Comparison of ENCODE assay signal across 20 cellular contexts in the genomic region with DNA sequence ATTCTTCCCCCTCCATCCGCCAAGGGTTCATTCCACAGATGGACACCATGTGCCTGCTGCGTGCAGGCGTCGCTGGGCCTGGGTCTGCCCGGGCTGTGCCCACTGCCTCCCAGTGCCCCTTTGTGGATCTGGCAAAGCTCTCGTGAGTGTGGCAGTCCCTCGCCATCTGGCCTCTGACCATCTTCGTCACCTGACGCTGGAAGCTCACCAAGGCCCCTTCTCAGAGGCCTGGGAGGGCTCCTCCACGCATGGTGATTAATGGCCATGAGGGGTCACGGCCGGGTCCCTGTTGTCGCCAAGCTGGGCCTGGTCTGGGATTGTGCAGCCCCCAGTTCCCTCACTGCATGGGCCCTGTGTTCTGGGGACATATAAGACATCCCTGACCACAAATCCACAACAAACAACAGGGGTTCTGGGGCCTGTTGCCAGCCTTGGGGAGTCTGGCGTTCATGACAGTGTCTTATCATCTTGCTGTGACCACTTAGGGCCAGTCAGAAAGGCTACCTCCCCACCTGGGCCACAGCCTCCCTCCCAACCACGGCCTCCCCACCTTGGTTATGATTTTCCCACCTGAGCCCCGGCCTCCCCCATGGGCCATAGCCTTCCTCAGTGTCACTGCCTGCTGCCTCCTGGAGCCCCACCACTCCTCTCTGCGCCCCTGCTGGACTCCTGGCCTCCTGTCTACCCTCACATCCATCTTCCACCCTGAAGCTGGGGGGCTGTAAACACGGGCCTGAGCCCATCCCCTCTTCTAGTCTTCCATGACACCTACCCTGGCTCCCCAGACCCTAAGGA.
"Had no signal": no experiment of that assay in that cellular context is flagged by ENCODE, and none has a peak within 500 bp of the region (broad histone marks: within the 10 kb centered on the region; RNA-seq: fewer than 3 reads in every experiment).

No MANE protein-coding gene starts in this region.

- H3K27me3 ChIP-seq: brain microvascular endothelial cell had no signal

- FAIRE-seq: endothelial cell of umbilical vein, kidney, urothelium cell line had no signal

- H3K36me3 Mint-ChIP-seq: activated naive CD8-positive, alpha-beta T cell treated with anti-CD3 and anti-CD28 coated beads, Interleukin-2, amount 10 ng/mL, durations not matched to agents 7 days and 5 days had no signal

- H3K27ac Mint-ChIP-seq: activated CD4-positive, alpha-beta T cell treated with anti-CD3 and anti-CD28 coated beads, Interleukin-2, amount 10 ng/mL, durations not matched to agents 24 days and 14 days; activated CD8-positive, alpha-beta T cell treated with anti-CD3 and anti-CD28 coated beads, Interleukin-2, amount 10 ng/mL, durations not matched to agents 7 days and 5 days; activated naive CD8-positive, alpha-beta T cell treated with anti-CD3 and anti-CD28 coated beads, Interleukin-2, amount 10 ng/mL, durations not matched to agents 7 days and 5 days; activated T-helper 1 cell treated with anti-CD3 and anti-CD28 coated beads, Interleukin-12 subunit alpha, Interleukin-12 subunit beta, Interleukin-2, Interleukin-4 antibody, amounts not matched to agents 30 ng/mL and 10 ng/mL and 1 ng/mL, durations not matched to agents 14 hours and 24 hours and 36 hours; stimulated activated naive CD8-positive, alpha-beta T cell treated with anti-CD3 and anti-CD28 coated beads, Interleukin-15, Interleukin-2, amounts not matched to agents 100 ng/mL and 50 ng/mL, for 24 hours had no signal

- ATAC-seq: activated CD8-positive, alpha-beta T cell treated with anti-CD3 and anti-CD28 coated beads, Interleukin-2, amount 10 ng/mL, durations not matched to agents 7 days and 5 days; right cardiac atrium had no signal

- H3K27me3 Mint-ChIP-seq: activated CD4-positive, alpha-beta T cell treated with anti-CD3 and anti-CD28 coated beads, Interleukin-2, amount 10 ng/mL, durations not matched to agents 24 days and 14 days; stimulated activated naive CD8-positive, alpha-beta T cell treated with anti-CD3 and anti-CD28 coated beads, Interleukin-15, Interleukin-2, amounts not matched to agents 100 ng/mL and 50 ng/mL, for 24 hours had no signal

- H3K9me3 ChIP-seq: esophagus squamous epithelium, thoracic aorta had no signal

- H3K36me3 ChIP-seq: brain microvascular endothelial cell, esophagus squamous epithelium, thoracic aorta had no signal

- H3K27ac ChIP-seq: brain microvascular endothelial cell, thoracic aorta had no signal

- H3K4me2 ChIP-seq: smooth muscle cell had no signal

- H3K4me1 Mint-ChIP-seq: activated CD4-positive, alpha-beta T cell treated with anti-CD3 and anti-CD28 coated beads, Interleukin-2, amount 10 ng/mL, durations not matched to agents 24 days and 14 days had no signal

- H3K9me3 Mint-ChIP-seq: activated CD4-positive, alpha-beta T cell treated with anti-CD3 and anti-CD28 coated beads, Interleukin-2, amount 10 ng/mL, durations not matched to agents 24 days and 14 days; activated naive CD8-positive, alpha-beta T cell treated with anti-CD3 and anti-CD28 coated beads, Interleukin-2, amount 10 ng/mL, durations not matched to agents 7 days and 5 days; activated T-helper 1 cell treated with anti-CD3 and anti-CD28 coated beads, Interleukin-12 subunit alpha, Interleukin-12 subunit beta, Interleukin-2, Interleukin-4 antibody, amounts not matched to agents 30 ng/mL and 10 ng/mL and 1 ng/mL, durations not matched to agents 14 hours and 24 hours and 36 hours; stimulated activated naive CD8-positive, alpha-beta T cell treated with anti-CD3 and anti-CD28 coated beads, Interleukin-15, Interleukin-2, amounts not matched to agents 100 ng/mL and 50 ng/mL, for 24 hours had no signal

- H3K4me3 Mint-ChIP-seq: activated CD4-positive, alpha-beta T cell treated with anti-CD3 and anti-CD28 coated beads, Interleukin-2, amount 10 ng/mL, durations not matched to agents 24 days and 14 days; activated CD8-positive, alpha-beta T cell treated with anti-CD3 and anti-CD28 coated beads, Interleukin-2, amount 10 ng/mL, durations not matched to agents 7 days and 5 days; activated naive CD8-positive, alpha-beta T cell treated with anti-CD3 and anti-CD28 coated beads, Interleukin-2, amount 10 ng/mL, durations not matched to agents 7 days and 5 days; activated T-helper 1 cell treated with anti-CD3 and anti-CD28 coated beads, Interleukin-12 subunit alpha, Interleukin-12 subunit beta, Interleukin-2, Interleukin-4 antibody, amounts not matched to agents 30 ng/mL and 10 ng/mL and 1 ng/mL, durations not matched to agents 14 hours and 24 hours and 36 hours; stimulated activated naive CD8-positive, alpha-beta T cell treated with anti-CD3 and anti-CD28 coated beads, Interleukin-15, Interleukin-2, amounts not matched to agents 100 ng/mL and 50 ng/mL, for 24 hours had no signal

- DNase-seq: activated CD4-positive, alpha-beta T cell treated with anti-CD3 and anti-CD28 coated beads, Interleukin-2, amount 10 ng/mL, durations not matched to agents 24 days and 14 days; activated CD4-positive, CD25-positive, alpha-beta regulatory T cell; activated CD8-positive, alpha-beta memory T cell treated with anti-CD3 and anti-CD28 coated beads, Interleukin-2, amount 50 U/mL, for 48 hours; activated CD8-positive, alpha-beta T cell treated with anti-CD3 and anti-CD28 coated beads, Interleukin-2, amount 10 ng/mL, durations not matched to agents 7 days and 5 days; activated naive CD4-positive, alpha-beta T cell; activated naive CD8-positive, alpha-beta T cell treated with anti-CD3 and anti-CD28 coated beads, Interleukin-2, amount 10 ng/mL, durations not matched to agents 7 days and 5 days; brain microvascular endothelial cell; cortex of kidney; effector CD4-positive, alpha-beta T cell; esophagus squamous epithelium; hypothalamus; kidney; T-helper 2 cell had no signal

- H3K4me3 ChIP-seq: esophagus squamous epithelium, smooth muscle cell, thoracic aorta had no signal
